ENCODE assay signal across 14 cellular contexts in genomic region chr17:17580662-17581470, GRCh38. TPM values are rescaled to one million over a fixed set of nuclear protein-coding genes. Genes with fewer than 3 reads are reported as not detected.
DNase-seq lines count a peak whose midpoint lies in the region; ATAC-seq and TF ChIP-seq lines count a peak whose summit lies in the region.
"Had no signal": no experiment of that assay in that cellular context is flagged by ENCODE, and none has a peak within 500 bp of the region (broad histone marks: within the 10 kb centered on the region; RNA-seq: fewer than 3 reads in every experiment).

No MANE protein-coding gene starts in this region.

- intact Hi-C loops in vagina (cut with DNase I) (no loop called here), gastrocnemius medialis (cut with DNase I; ENCODE audit: low total_unique reads) (no loop called here)

- H3K9me3 Mint-ChIP-seq in nephron: no peaks in the 10 kb centered on the region

- H3K9me3 ChIP-seq in HEK293 (ENCODE audit: control insufficient read depth, insufficient read depth, low read depth, low read length) (no peaks in the 10 kb centered on the region), vagina (no peaks in the 10 kb centered on the region), gastrocnemius medialis (no peaks in the 10 kb centered on the region)
- no peaks in the 10 kb centered on the region for H3K9me3 ChIP-seq in effector memory CD4-positive, alpha-beta T cell (ENCODE audit: control insufficient read depth, low read length)
- H3K9me3 ChIP-seq: sigmoid colon had no signal

- peak; percentile 67 for DNase-seq in Daoy (ENCODE audit: low read depth)
- DNase-seq in cardiac fibroblast (ENCODE audit: low read depth in 2 of 2): peak; percentile 61 to 68
- no peak for DNase-seq in occipital lobe (lab: John Stamatoyannopoulos, UW)
- DNase-seq in vagina (ENCODE audit: extremely low spot score in 2 of 2): no peak
- no peak for DNase-seq in effector memory CD4-positive, alpha-beta T cell
- no peak for DNase-seq in gastrocnemius medialis
- DNase-seq: activated CD4-positive, CD25-positive, alpha-beta regulatory T cell treated with anti-CD3 and anti-CD28 coated beads, Interleukin-2, amount 50 U/mL, for 72 hours; C1 segment of cervical spinal cord; foreskin keratinocyte; sigmoid colon; stimulated activated naive CD4-positive, alpha-beta T cell had no signal

- TF ChIP-seq CTCF in HEK293 (tag by site-specific recombination; IDR thresholded peaks at IDR 0.05) (no peak), cardiac fibroblast (IDR thresholded peaks at IDR 0.05; ENCODE audit: low read depth, low read length) (no peak), nephron (IDR thresholded peaks at IDR 0.05; ENCODE audit: unreplicated experiment in 3 of 3) (no peak), vagina (IDR thresholded peaks at IDR 0.05) (no peak), gastrocnemius medialis (IDR thresholded peaks at IDR 0.05 in 4 of 5, conservative IDR thresholded peaks at IDR 0.05 in 1 of 5) (no peak)

- H3K4me1 ChIP-seq in HEK293 (ENCODE audit: control insufficient read depth, insufficient read depth, low read length) (0 out of 2 replicates have a peak, but pooled peaks cover 3% of the 10 kb centered on the region), vagina (peaks cover 14% of the 10 kb centered on the region), gastrocnemius medialis (peaks cover 0 to 3% of the 10 kb centered on the region in 2 donors)
- H3K4me1 ChIP-seq in effector memory CD4-positive, alpha-beta T cell (ENCODE audit: control insufficient read depth, insufficient read depth, low read length, poor library complexity, severe bottlenecking): no peaks in the 10 kb centered on the region
- H3K4me1 ChIP-seq: foreskin keratinocyte, sigmoid colon had no signal

- in situ Hi-C loops in gastrocnemius medialis (cut with MboI; ENCODE audit: low sequenced_read_pairs in 4 of 4): loop anchor here in 1 of 4 donors (10.0 kb wide), 1 partner anchor 106 kb away; the partner anchor contains the start of gene MED9

- no peaks in the 10 kb centered on the region for H3K27me3 Mint-ChIP-seq in nephron (ENCODE audit: low read depth)

- H3K27ac Mint-ChIP-seq in nephron: peak overlapping the region; percentile 22 to 45 (median 33)

- no peak for ATAC-seq in gastrocnemius medialis
- ATAC-seq: foreskin keratinocyte had no signal

- no peak overlapping the region for H3K27ac ChIP-seq in HEK293 (ENCODE audit: extremely low read depth, low read depth, low read length)
- no peak overlapping the region for H3K27ac ChIP-seq in vagina
- H3K27ac ChIP-seq in effector memory CD4-positive, alpha-beta T cell (ENCODE audit: insufficient read depth, low read length, poor library complexity, severe bottlenecking): no peak overlapping the region
- no peak overlapping the region for H3K27ac ChIP-seq in gastrocnemius medialis
- H3K27ac ChIP-seq: foreskin keratinocyte, HL-60, sigmoid colon had no signal

- H3K36me3 ChIP-seq in HEK293 (ENCODE audit: control insufficient read depth in 2 of 2, insufficient read depth in 1 of 2, low read length in 2 of 2) (peaks cover 0 to 12% of the 10 kb centered on the region in 2 experiments; a peak in 1 of 3 replicates), vagina (no peaks in the 10 kb centered on the region), gastrocnemius medialis (no peaks in the 10 kb centered on the region)
- H3K36me3 ChIP-seq in effector memory CD4-positive, alpha-beta T cell (ENCODE audit: control insufficient read depth, insufficient read depth, low read length): peaks cover 3% of the 10 kb centered on the region
- H3K36me3 ChIP-seq: sigmoid colon had no signal

- H3K36me3 Mint-ChIP-seq in nephron (ENCODE audit: low read depth): peaks cover 4% of the 10 kb centered on the region

- CTCF ChIA-PET in HEK293 (lab: Yijun Ruan, JAX): interaction anchor here (0.7 to 4.4 kb wide), 3 partner anchors 12 to 231 kb away, joined by 3 to 23 read pairs (median 7); no protein-coding TSS in a partner anchor

- POLR2A ChIA-PET in HEK293 (lab: Yijun Ruan, JAX): interaction anchor here (1.1 kb wide), 1 partner anchor 84 kb away, joined by 3 read pairs; the partner anchor contains the start of gene RASD1

- TF ChIP-seq POLR2A in vagina (IDR thresholded peaks at IDR 0.05) (no peak), gastrocnemius medialis (IDR thresholded peaks at IDR 0.05) (no peak)

- H3K4me1 Mint-ChIP-seq in nephron: peaks cover 15% of the 10 kb centered on the region

- H3K4me3 Mint-ChIP-seq in nephron: no peak overlapping the region

- no peaks in the 10 kb centered on the region for H3K27me3 ChIP-seq in vagina
- H3K27me3 ChIP-seq in effector memory CD4-positive, alpha-beta T cell (replicated peaks; ENCODE audit: control insufficient read depth, insufficient read depth, low read length, poor library complexity, severe bottlenecking): no peaks in the 10 kb centered on the region
- H3K27me3 ChIP-seq in gastrocnemius medialis: no peaks in the 10 kb centered on the region
- H3K27me3 ChIP-seq: foreskin keratinocyte, sigmoid colon had no signal

- no peak overlapping the region for H3K4me3 ChIP-seq in HEK293 (ENCODE audit: low read depth, low read length)
- H3K4me3 ChIP-seq in cardiac fibroblast (replicated peaks in 1 of 2; ENCODE audit: low read depth in 2 of 2, low read length in 2 of 2): no peak overlapping the region
- no peak overlapping the region for H3K4me3 ChIP-seq in vagina
- no peak overlapping the region for H3K4me3 ChIP-seq in effector memory CD4-positive, alpha-beta T cell (ENCODE audit: insufficient read depth, low read depth, low read length, poor library complexity, severe bottlenecking)
- H3K4me3 ChIP-seq in gastrocnemius medialis: no peak overlapping the region
- H3K4me3 ChIP-seq: sigmoid colon had no signal

TF ChIP-seq in HEK293, 187 proteins besides CTCF, POLR2A, EP300 and RAD21:
- no peak for TF ChIP-seq ZNF423 (tag by site-specific recombination; IDR thresholded peaks at IDR 0.05)
- TF ChIP-seq KLF17 (tag by site-specific recombination; IDR thresholded peaks at IDR 0.05): peak; percentile 54; the same call in 1 of the 2 replicates
TF ChIP-seq in HEK293: peak in this region for 1.

RNA-seq across cellular contexts. Expression of gene PEMT, which starts 10.6 kb away (rescaled TPM):
- total RNA-seq in Daoy (2014; rRNA removed; shearing (Covaris generic)): 61.4 and 72.7 TPM in 2 replicates
- total RNA-seq in occipital lobe (15.3 TPM), vagina (37.3 TPM), gastrocnemius medialis (10 to 100 TPM; 32.8 to 48.2 (median 34.2) TPM)

Comparison
In these comparisons a context has a peak if more than half of its experiments do, and no peak if none do; other contexts are left out.
1. DNase-seq: peak in Daoy (single experiment) and cardiac fibroblast (2 of 2); none in occipital lobe (single experiment), vagina (0 of 2), effector memory CD4-positive, alpha-beta T cell (0 of 3) and gastrocnemius medialis (0 of 2).